ENCODE assay signal across 10 cellular contexts in genomic region chr3:75668791-75669740, GRCh38. TPM values are rescaled to one million over a fixed set of nuclear protein-coding genes. Genes with fewer than 3 reads are reported as not detected.
A peak's percentile ranks its signal among the peaks of the same experiment; 100 is the strongest.
DNase-seq lines count a peak whose midpoint lies in the region; ATAC-seq and TF ChIP-seq lines count a peak whose summit lies in the region.
"Not testable (repeated sequence)": the region's sequence is repeated elsewhere in the genome, so short reads cannot be mapped to it uniquely, and the experiment has no call there.
"Had no signal": no experiment of that assay in that cellular context is flagged by ENCODE, and none has a peak within 500 bp of the region (broad histone marks: within the 10 kb centered on the region; RNA-seq: fewer than 3 reads in every experiment).

No MANE protein-coding gene starts in this region.

- peaks cover 6 to 20% (median 13%) of the 10 kb centered on the region in 3 experiments for H3K36me3 Mint-ChIP-seq in H9 (ENCODE audit: insufficient read depth in 1 of 3, low read depth in 3 of 3)
- H3K36me3 Mint-ChIP-seq in activated T-cell treated with anti-CD3 and anti-CD28 coated beads, Interleukin-2, amount 50 U/mL, for 4 hours (ENCODE audit: insufficient read depth) = not testable (repeated sequence)

- peak; percentile 64 to 66 for ATAC-seq in activated T-cell treated with anti-CD3 and anti-CD28 coated beads, Interleukin-2, amount 50 U/mL, for 4 hours

- not testable (repeated sequence) for H3K9me3 ChIP-seq in BE2C; SK-N-SH; osteoblast (ENCODE audit: low read depth, low read length)
- peaks cover 16% of the 10 kb centered on the region for H3K9me3 ChIP-seq in H9 (ENCODE audit: control insufficient read depth, low read depth, low read length)

- H3K27me3 ChIP-seq in BE2C = peaks cover 27% of the 10 kb centered on the region
- peaks cover 30% of the 10 kb centered on the region for H3K27me3 ChIP-seq in H9 (ENCODE audit: insufficient read depth, low read length)
- not testable (repeated sequence) for H3K27me3 ChIP-seq in SK-N-SH (ENCODE audit: insufficient read depth); osteoblast (ENCODE audit: insufficient read depth, low read length)

- peak overlapping the region; percentile 50 to 88 for H3K4me3 Mint-ChIP-seq in H9
- not testable (repeated sequence) for H3K4me3 Mint-ChIP-seq in activated T-cell treated with anti-CD3 and anti-CD28 coated beads, Interleukin-2, amount 50 U/mL, for 4 hours

- peaks cover 94% of the 10 kb centered on the region for H3K27me3 Mint-ChIP-seq in H9 (ENCODE audit: low read depth)
- H3K27me3 Mint-ChIP-seq in activated T-cell treated with anti-CD3 and anti-CD28 coated beads, Interleukin-2, amount 50 U/mL, for 4 hours (ENCODE audit: low read depth) = peaks cover 49% of the 10 kb centered on the region

- not testable (repeated sequence) for H4K5ac ChIP-seq in H9 (ENCODE audit: insufficient read length, low read depth, low read length)

- TF ChIP-seq CTCF in BE2C (IDR thresholded peaks at IDR 0.05; ENCODE audit: low read depth, low read length); H9 (conservative IDR thresholded peaks at IDR 0.05); SK-N-SH (IDR thresholded peaks at IDR 0.05); coronary artery (IDR thresholded peaks at IDR 0.05); osteoblast (IDR thresholded peaks at IDR 0.05; ENCODE audit: extremely low read depth, low read depth, low read length): not testable (repeated sequence)

- not testable (repeated sequence) for H3T11ph ChIP-seq in H9 (ENCODE audit: low read length)

- not testable (repeated sequence) for H2AFZ ChIP-seq in H9 (ENCODE audit: low read length); SK-N-SH (ENCODE audit: low read depth); osteoblast (ENCODE audit: low read length)

- H3K9ac ChIP-seq in H9 (ENCODE audit: extremely low read depth, insufficient read length, low read length); SK-N-SH: not testable (repeated sequence)

- not testable (repeated sequence) for H3K18ac ChIP-seq in H9 (ENCODE audit: insufficient read length, low read depth, low read length)

- not testable (repeated sequence) for H2AK5ac ChIP-seq in H9 (ENCODE audit: insufficient read length, low read length)

- H3K36me3 ChIP-seq in BE2C; SK-N-SH (replicated peaks in 1 of 2; ENCODE audit: control insufficient read depth in 1 of 2, insufficient read depth in 2 of 2, low read length in 1 of 2); osteoblast (ENCODE audit: insufficient read depth, low read length): not testable (repeated sequence)

- H4K91ac ChIP-seq in H9 (ENCODE audit: insufficient read length, low read depth, low read length) = not testable (repeated sequence)

- not testable (repeated sequence) for H3K4me1 ChIP-seq in BE2C; H9 (ENCODE audit: insufficient read depth, low read length); SK-N-SH (ENCODE audit: control insufficient read depth in 1 of 2, insufficient read depth in 2 of 2, low read depth in 1 of 2, low read length in 1 of 2); osteoblast (ENCODE audit: insufficient read depth, low read length)

- not testable (repeated sequence) for H2BK20ac ChIP-seq in H9 (ENCODE audit: low read depth, low read length, poor library complexity, severe bottlenecking)

- not testable (repeated sequence) for H3K23ac ChIP-seq in H9 (ENCODE audit: insufficient read length, low read depth, low read length)

- not testable (repeated sequence) for H2BK12ac ChIP-seq in H9 (ENCODE audit: insufficient read length, low read depth, low read length)

- WGBS in H9 (ENCODE audit: extremely low coverage, insufficient read length, low lambda C conversion rate) = no CpG with 5 or more reads among the region's 84 CpGs
- WGBS in SK-N-SH (ENCODE audit: low lambda C conversion rate) = 17% methylated on average over 84 of the region's 84 CpGs

- not testable (repeated sequence) for H3K27ac Mint-ChIP-seq in H9

- POLR2A ChIA-PET in SK-N-SH (lab: Yijun Ruan, JAX) = not testable (repeated sequence)

- H2BK120ac ChIP-seq in H9 (ENCODE audit: low read depth, low read length, poor library complexity, severe bottlenecking) = not testable (repeated sequence)

- H3K4me1 Mint-ChIP-seq in H9 = peaks cover 31% of the 10 kb centered on the region in 2 experiments
- peaks cover 11% of the 10 kb centered on the region for H3K4me1 Mint-ChIP-seq in activated T-cell treated with anti-CD3 and anti-CD28 coated beads, Interleukin-2, amount 50 U/mL, for 4 hours (ENCODE audit: low read depth)

- H3K9me2 ChIP-seq in SK-N-SH = not testable (repeated sequence)

- H3K4me2 ChIP-seq in H9 (ENCODE audit: insufficient read depth, insufficient read length, low read length) = peak overlapping the region; percentile 82
- H3K4me2 ChIP-seq in SK-N-SH = not testable (repeated sequence)
- H3K4me2 ChIP-seq in osteoblast (ENCODE audit: insufficient read depth, low read length) = peak overlapping the region; percentile 13

- not testable (repeated sequence) for TF ChIP-seq RAD21 in SK-N-SH (IDR thresholded peaks at IDR 0.05; ENCODE audit: low read length)

- not testable (repeated sequence) for H3K4ac ChIP-seq in H9 (ENCODE audit: low read depth, low read length)

- H3K79me2 ChIP-seq in H9 (ENCODE audit: insufficient read depth, low read length); SK-N-SH (ENCODE audit: insufficient read depth); osteoblast (ENCODE audit: insufficient read depth, low read length): not testable (repeated sequence)

- H3K4me3 ChIP-seq in BE2C (ENCODE audit: low read depth, low read length); SK-N-SH (ENCODE audit: low read depth in 2 of 2, low read length in 1 of 2): not testable (repeated sequence)
- H3K4me3 ChIP-seq in coronary artery (peak overlapping the region; percentile 64), iPS-11a (ENCODE audit: low read depth, low read length) (peak overlapping the region; percentile 17), osteoblast (ENCODE audit: insufficient read depth, low read length) (peak overlapping the region; percentile 42)

- not testable (repeated sequence) for H3K14ac ChIP-seq in H9 (ENCODE audit: insufficient read depth, low read length)

- H2BK5ac ChIP-seq in H9 (ENCODE audit: insufficient read length, low read length) = not testable (repeated sequence)

- H4K8ac ChIP-seq in H9 (replicated peaks; ENCODE audit: insufficient read length, low read depth, low read length) = not testable (repeated sequence)

- peak; percentile 74 for DNase-seq in BE2C
- not testable (repeated sequence) for DNase-seq in H9; coronary artery (ENCODE audit: low spot score)
- peak; percentile 14 for DNase-seq in SK-N-SH
- peak; percentile 61 for DNase-seq in activated T-cell treated with anti-CD3 and anti-CD28 coated beads, Interleukin-2, amount 50 U/mL, for 4 hours
- peak; percentile 48 for DNase-seq in osteoblast (ENCODE audit: insufficient read length, low spot score, missing footprints)
- DNase-seq in stimulated activated CD8-positive, alpha-beta memory T cell treated with anti-CD3 and anti-CD28 coated beads, Interleukin-15, amount 100 ng/mL, for 4 hours (ENCODE audit: low read depth in 2 of 2) = peak; percentile 24 to 34

- H3K79me1 ChIP-seq in H9 (ENCODE audit: insufficient read depth, low read depth, low read length, poor library complexity, severe bottlenecking) = not testable (repeated sequence)

- CTCF ChIA-PET in SK-N-SH (lab: Yijun Ruan, JAX) = not testable (repeated sequence)

- H3K23me2 ChIP-seq in H9 (ENCODE audit: insufficient read length, low read depth, low read length, poor library complexity, severe bottlenecking) = peaks cover 29% of the 10 kb centered on the region

- not testable (repeated sequence) for H3K56ac ChIP-seq in H9 (ENCODE audit: insufficient read length, low read depth, low read length)

- not testable (repeated sequence) for H4K20me1 ChIP-seq in H9 (ENCODE audit: control insufficient read depth, insufficient read depth, insufficient read length); SK-N-SH (ENCODE audit: insufficient read depth); osteoblast (ENCODE audit: insufficient read depth, low read length)

- not testable (repeated sequence) for TF ChIP-seq EP300 in SK-N-SH (IDR thresholded peaks at IDR 0.05; ENCODE audit: borderline replicate concordance in 1 of 2, low read depth in 1 of 2, low read length in 1 of 2)

- peaks cover 48 to 58% of the 10 kb centered on the region in 2 experiments for H3K9me3 Mint-ChIP-seq in H9
- H3K9me3 Mint-ChIP-seq in activated T-cell treated with anti-CD3 and anti-CD28 coated beads, Interleukin-2, amount 50 U/mL, for 4 hours = peaks cover 27% of the 10 kb centered on the region

- H3K27ac ChIP-seq in H9 (ENCODE audit: insufficient read length, low read depth, low read length); SK-N-SH (ENCODE audit: low read depth in 2 of 2, low read length in 1 of 2); coronary artery; osteoblast (ENCODE audit: low read depth, low read length): not testable (repeated sequence)

- H2BK15ac ChIP-seq in H9 (ENCODE audit: low read depth, low read length) = not testable (repeated sequence)

- H3F3A ChIP-seq in SK-N-SH (replicated peaks; ENCODE audit: insufficient read depth) = not testable (repeated sequence)

RNA-seq across cellular contexts. Expression of gene FRG2C, which starts 4.9 kb away (rescaled TPM):
- not detected for polyA plus RNA-seq in BE2C (2012; ENCODE audit: insufficient read depth, insufficient read length, low read depth)
- total RNA-seq in H9 (2021) = not detected in 2 replicates
- polyA plus RNA-seq in SK-N-SH (2012; rRNA removed) = not detected in 2 replicates
- polyA plus RNA-seq in SK-N-SH (2012; cell fraction: cytosol; rRNA removed) = 0.01 TPM in 1 of 2 replicates, not detected in the other
- 0.02 TPM in 2 replicates for polyA plus RNA-seq in SK-N-SH (2012; cell fraction: nucleus; rRNA removed)
- not detected for total RNA-seq in activated T-cell treated with anti-CD3 and anti-CD28 coated beads, Interleukin-2, amount 50 U/mL, for 4 hours
- under 0.01 TPM in 1 of 2 replicates, not detected in the other for total RNA-seq in osteoblast
- total RNA-seq: fibroblast of lung, occipital lobe had no signal
- polyA plus RNA-seq: fibroblast of lung had no signal
